In the genomic region with DNA sequence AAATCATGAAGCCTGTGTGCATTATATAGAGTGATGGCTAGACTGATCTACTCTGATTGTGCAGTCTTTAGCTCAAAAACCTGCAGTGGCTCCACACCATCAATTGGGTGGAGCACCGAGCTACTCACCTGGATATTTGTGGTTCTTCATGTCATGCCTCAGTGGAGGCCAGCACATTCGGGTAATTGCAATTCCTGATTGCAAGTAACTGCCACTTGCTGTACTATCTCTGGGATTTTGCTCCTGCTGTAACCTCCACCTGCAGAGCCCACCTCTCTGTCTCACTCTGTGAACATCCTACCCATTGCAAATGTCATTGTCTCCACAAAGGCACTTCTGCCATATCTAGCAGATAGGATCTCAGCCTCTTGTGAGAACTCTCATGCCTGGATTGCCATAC, we compare ENCODE assay signal across 21 cellular contexts. TPM values are rescaled to one million over a fixed set of nuclear protein-coding genes. Genes with fewer than 3 reads are reported as not detected.
DNase-seq lines count a peak whose midpoint lies in the region; ATAC-seq and TF ChIP-seq lines count a peak whose summit lies in the region.
"Had no signal": no experiment of that assay in that cellular context is flagged by ENCODE, and none has a peak within 500 bp of the region (broad histone marks: within the 10 kb centered on the region; RNA-seq: fewer than 3 reads in every experiment).

No MANE protein-coding gene starts in this region.

- H3K27me3 ChIP-seq in HL-60 (ENCODE audit: insufficient read depth, poor library complexity, severe bottlenecking) (no peaks in the 10 kb centered on the region), esophagus squamous epithelium (peaks cover 0 to 65% (median 0%) of the 10 kb centered on the region in 4 donors)

- H2AFZ ChIP-seq in OCI-LY7 (ENCODE audit: low read length) = no peak overlapping the region; the same call in 1 of the 2 replicates
- H2AFZ ChIP-seq: GM23248, PC-9 had no signal

- H3K79me2 ChIP-seq in OCI-LY7 (ENCODE audit: insufficient read depth, low read depth, low read length) = no peaks in the 10 kb centered on the region

- TF ChIP-seq POLR2A in esophagus squamous epithelium (IDR thresholded peaks at IDR 0.05) = no peak

- H3K4me1 Mint-ChIP-seq in activated CD4-positive, alpha-beta T cell treated with anti-CD3 and anti-CD28 coated beads, Interleukin-2, amount 10 ng/mL, durations not matched to agents 24 days and 14 days = peaks cover 57% of the 10 kb centered on the region
- H3K4me1 Mint-ChIP-seq in stimulated activated naive B cell treated with anti-CD40 and anti-IgM and Interleukin-4, amounts not matched to agents 10 μg/mL and 1 μg/mL and 100 μg/mL, for 72 hours = peaks cover 45 to 72% of the 10 kb centered on the region in 2 donors
- peaks cover 10% of the 10 kb centered on the region for H3K4me1 Mint-ChIP-seq in glutamatergic neuron (ENCODE audit: low read depth, unreplicated experiment)

- intact Hi-C loops in activated CD4-positive, alpha-beta T cell treated with anti-CD3 and anti-CD28 coated beads, Interleukin-2, amount 10 ng/mL, durations not matched to agents 24 days and 14 days (cut with micrococcal nuclease) = loop anchor here (5.0 kb wide), 1 partner anchor 57 kb away; no protein-coding TSS in a partner anchor
- intact Hi-C loops in OCI-LY7 (cut with micrococcal nuclease; ENCODE audit: unreplicated experiment) = loop anchor here (2.0 to 10.0 kb wide), 3 partner anchors 14 to 470 kb away; no protein-coding TSS in a partner anchor
- intact Hi-C loops in esophagus squamous epithelium (cut with DNase I) = no loop called here

- no peaks in the 10 kb centered on the region for H3K9me2 ChIP-seq in OCI-LY7 (ENCODE audit: insufficient read depth, low read length)

- DNase-seq in activated CD4-positive, alpha-beta T cell treated with anti-CD3 and anti-CD28 coated beads, Interleukin-2, amount 10 ng/mL, durations not matched to agents 24 days and 14 days = peak; percentile 55
- DNase-seq in activated CD4-positive, alpha-beta T cell treated with anti-CD3 and anti-CD28 coated beads, Interleukin-2, amount 50 U/mL, for 4 hours = no peak
- DNase-seq in HL-60 (ENCODE audit: low read depth in 1 of 2, low spot score in 1 of 2) (no peak), OCI-LY7 (ENCODE audit: low spot score) (peak; percentile 90), glutamatergic neuron (no peak), esophagus squamous epithelium (lab: John Stamatoyannopoulos, UW) (no peak), NCI-H1436 treated with DMSO at 0.1 percent for 48 hours (lab: John Stamatoyannopoulos, UW) (no peak)
- DNase-seq in stimulated activated naive B cell treated with anti-CD40 and anti-IgM and Interleukin-4, amounts not matched to agents 10 μg/mL and 1 μg/mL and 100 μg/mL, for 72 hours = no peak
- DNase-seq: Caco-2, GM23248, NCI-H1048, NCI-H146, NCI-H446, NCI-H748 treated with DMSO at 0.1 percent for 48 hours, PC-9, SJCRH30 had no signal

- H3K4me3 ChIP-seq in HL-60 (replicated peaks; ENCODE audit: insufficient read depth, low read length) (no peak overlapping the region), OCI-LY7 (ENCODE audit: low read depth, low read length, poor library complexity, severe bottlenecking) (peak overlapping the region; percentile 52), esophagus squamous epithelium (no peak overlapping the region)
- H3K4me3 ChIP-seq: A549, GM23248, K562, PC-9, SJCRH30 had no signal

- POLR2A ChIA-PET in OCI-LY7 (lab: Charles Lee) = interaction anchor here (0.7 to 1.6 kb wide), 3 partner anchors 13 to 35 kb away, joined by 3 to 9 read pairs (median 4); no protein-coding TSS in a partner anchor

- peaks cover 94% of the 10 kb centered on the region for H3K4me1 ChIP-seq in OCI-LY7 (ENCODE audit: insufficient read depth, low read length, poor library complexity, severe bottlenecking)
- H3K4me1 ChIP-seq in esophagus squamous epithelium = peaks cover 0 to 3% (median 0%) of the 10 kb centered on the region in 3 donors
- H3K4me1 ChIP-seq: A549, SJCRH30 had no signal

- no peak overlapping the region for H3K27ac Mint-ChIP-seq in activated CD4-positive, alpha-beta T cell treated with anti-CD3 and anti-CD28 coated beads, Interleukin-2, amount 10 ng/mL, durations not matched to agents 24 days and 14 days
- no peak overlapping the region for H3K27ac Mint-ChIP-seq in stimulated activated naive B cell treated with anti-CD40 and anti-IgM and Interleukin-4, amounts not matched to agents 10 μg/mL and 1 μg/mL and 100 μg/mL, for 72 hours
- no peak overlapping the region for H3K27ac Mint-ChIP-seq in glutamatergic neuron (ENCODE audit: unreplicated experiment)

- H4K20me1 ChIP-seq in OCI-LY7 (ENCODE audit: insufficient read depth, low read length) = no peaks in the 10 kb centered on the region

- peaks cover 20% of the 10 kb centered on the region for H3K27me3 Mint-ChIP-seq in activated CD4-positive, alpha-beta T cell treated with anti-CD3 and anti-CD28 coated beads, Interleukin-2, amount 10 ng/mL, durations not matched to agents 24 days and 14 days
- peaks cover 5 to 6% of the 10 kb centered on the region in 2 donors for H3K27me3 Mint-ChIP-seq in stimulated activated naive B cell treated with anti-CD40 and anti-IgM and Interleukin-4, amounts not matched to agents 10 μg/mL and 1 μg/mL and 100 μg/mL, for 72 hours
- H3K27me3 Mint-ChIP-seq in glutamatergic neuron (ENCODE audit: unreplicated experiment) = peaks cover 3% of the 10 kb centered on the region

- peak; percentile 33 to 38 for ATAC-seq in stimulated activated naive B cell treated with anti-CD40 and anti-IgM and Interleukin-4, amounts not matched to agents 10 μg/mL and 1 μg/mL and 100 μg/mL, for 72 hours (replicated peaks)
- ATAC-seq: A549, HCT116, K562 had no signal

- no peaks in the 10 kb centered on the region for H3K9me3 Mint-ChIP-seq in activated CD4-positive, alpha-beta T cell treated with anti-CD3 and anti-CD28 coated beads, Interleukin-2, amount 10 ng/mL, durations not matched to agents 24 days and 14 days
- H3K9me3 Mint-ChIP-seq in stimulated activated naive B cell treated with anti-CD40 and anti-IgM and Interleukin-4, amounts not matched to agents 10 μg/mL and 1 μg/mL and 100 μg/mL, for 72 hours = no peaks in the 10 kb centered on the region
- peaks cover 4% of the 10 kb centered on the region for H3K9me3 Mint-ChIP-seq in glutamatergic neuron (ENCODE audit: unreplicated experiment)
- H3K9me3 Mint-ChIP-seq: CD14-positive monocyte had no signal

- peak overlapping the region; percentile 91 for H3K27ac ChIP-seq in HL-60 (replicated peaks)
- peak overlapping the region; percentile 98 for H3K27ac ChIP-seq in OCI-LY7 (ENCODE audit: low read depth, low read length, poor library complexity, severe bottlenecking)
- no peak overlapping the region for H3K27ac ChIP-seq in esophagus squamous epithelium
- H3K27ac ChIP-seq: A549, GM23248, PC-9, SJCRH30 had no signal

- no peaks in the 10 kb centered on the region for H3K36me3 Mint-ChIP-seq in activated CD4-positive, alpha-beta T cell treated with anti-CD3 and anti-CD28 coated beads, Interleukin-2, amount 10 ng/mL, durations not matched to agents 24 days and 14 days (ENCODE audit: low read depth)
- H3K36me3 Mint-ChIP-seq in stimulated activated naive B cell treated with anti-CD40 and anti-IgM and Interleukin-4, amounts not matched to agents 10 μg/mL and 1 μg/mL and 100 μg/mL, for 72 hours = no peaks in the 10 kb centered on the region
- no peaks in the 10 kb centered on the region for H3K36me3 Mint-ChIP-seq in glutamatergic neuron (ENCODE audit: unreplicated experiment)

- H3K36me3 ChIP-seq in OCI-LY7 (ENCODE audit: insufficient read depth, low read length) = no peaks in the 10 kb centered on the region
- H3K36me3 ChIP-seq in esophagus squamous epithelium = no peaks in the 10 kb centered on the region
- H3K36me3 ChIP-seq: SJCRH30 had no signal

- 0 out of 2 replicates have a peak, but pooled peaks cover 4% of the 10 kb centered on the region for H3K9me3 ChIP-seq in OCI-LY7 (ENCODE audit: low read length)
- H3K9me3 ChIP-seq in esophagus squamous epithelium = no peaks in the 10 kb centered on the region
- H3K9me3 ChIP-seq: A549, Caco-2, SJCRH30 had no signal

- TF ChIP-seq CTCF in HL-60 (IDR thresholded peaks at IDR 0.05; ENCODE audit: insufficient read depth, low read length) = no peak
- 0 out of 2 replicates have a peak, but pooled peaks have one; percentile 22 for TF ChIP-seq CTCF in OCI-LY7 (conservative IDR thresholded peaks at IDR 0.05; ENCODE audit: low read length)
- TF ChIP-seq CTCF in glutamatergic neuron (IDR thresholded peaks at IDR 0.05; ENCODE audit: partially characterized antibody, unreplicated experiment) = no peak
- no peak for TF ChIP-seq CTCF in esophagus squamous epithelium (IDR thresholded peaks at IDR 0.05)

- H3K4me2 ChIP-seq in OCI-LY7 (ENCODE audit: low read length) = peak overlapping the region; percentile 80
- H3K4me2 ChIP-seq: A549, PC-9 had no signal

- no TSS peak for BruUV-seq in OCI-LY7 (replicated peaks; lab: Mats Ljungman, UMichigan)

- WGBS in esophagus squamous epithelium, 2 donors = 53 to 56% methylated on average over 2 of the region's 2 CpGs

- peak overlapping the region; percentile 15 for H3K4me3 Mint-ChIP-seq in activated CD4-positive, alpha-beta T cell treated with anti-CD3 and anti-CD28 coated beads, Interleukin-2, amount 10 ng/mL, durations not matched to agents 24 days and 14 days
- H3K4me3 Mint-ChIP-seq in stimulated activated naive B cell treated with anti-CD40 and anti-IgM and Interleukin-4, amounts not matched to agents 10 μg/mL and 1 μg/mL and 100 μg/mL, for 72 hours = no peak overlapping the region
- H3K4me3 Mint-ChIP-seq in glutamatergic neuron (ENCODE audit: unreplicated experiment) = no peak overlapping the region
- H3K4me3 Mint-ChIP-seq: CD14-positive monocyte had no signal

- CTCF ChIA-PET in OCI-LY7 (lab: Charles Lee; ENCODE audit: unreplicated experiment) = interaction anchor here (0.6 to 1.1 kb wide), 5 partner anchors 8 to 164 kb away, joined by 3 read pairs; no protein-coding TSS in a partner anchor

RNA-seq across cellular contexts. Expression of gene CCL1, which starts 1.7 kb away (rescaled TPM):
- 105 and 111 TPM in 2 replicates for total RNA-seq in activated CD4-positive, alpha-beta T cell treated with anti-CD3 and anti-CD28 coated beads, Interleukin-2, amount 10 ng/mL, durations not matched to agents 24 days and 14 days
- not detected in 2 replicates for total RNA-seq in OCI-LY7 (2014; rRNA removed; shearing (Covaris generic))
- not detected in 2 replicates for total RNA-seq in OCI-LY7 (2022)
- not detected for total RNA-seq in glutamatergic neuron (ENCODE audit: unreplicated experiment)
- total RNA-seq in esophagus squamous epithelium = not detected
- total RNA-seq: Caco-2, GM23248, K562, M059J, PC-9, SJCRH30 had no signal

RNA-seq across cellular contexts. Expression of gene CCL13, which starts 8.5 kb away (rescaled TPM):
- total RNA-seq in activated CD4-positive, alpha-beta T cell treated with anti-CD3 and anti-CD28 coated beads, Interleukin-2, amount 10 ng/mL, durations not matched to agents 24 days and 14 days = not detected in 2 replicates
- total RNA-seq in OCI-LY7 (2014; rRNA removed; shearing (Covaris generic)) = not detected in 2 replicates
- total RNA-seq in OCI-LY7 (2022) (not detected in 2 replicates), glutamatergic neuron (ENCODE audit: unreplicated experiment) (not detected), esophagus squamous epithelium (1 to 10 TPM in 2 of 4 donors, under 1 TPM in 1, not detected in 1; 0.57 to 1.6 (median 1.4) TPM)
- total RNA-seq: Caco-2, GM23248, K562, M059J, PC-9, SJCRH30 had no signal

RNA-seq across cellular contexts. Expression of gene CCL8, which starts 45.5 kb away (rescaled TPM):
- not detected in 2 replicates for total RNA-seq in activated CD4-positive, alpha-beta T cell treated with anti-CD3 and anti-CD28 coated beads, Interleukin-2, amount 10 ng/mL, durations not matched to agents 24 days and 14 days
- not detected in 2 replicates for total RNA-seq in OCI-LY7 (2014; rRNA removed; shearing (Covaris generic))
- total RNA-seq in OCI-LY7 (2022) (not detected in 2 replicates), glutamatergic neuron (ENCODE audit: unreplicated experiment) (not detected), esophagus squamous epithelium (under 1 TPM in 1 of 4 donors, not detected in 3; 0.26 TPM)
- total RNA-seq: Caco-2, GM23248, K562, PC-9, SJCRH30 had no signal

Comparison
In these comparisons a context has a peak if more than half of its experiments do, and no peak if none do; other contexts are left out.
1. DNase-seq: peak in activated CD4-positive, alpha-beta T cell treated with anti-CD3 and anti-CD28 coated beads, Interleukin-2, amount 10 ng/mL, durations not matched to agents 24 days and 14 days (single experiment) and OCI-LY7 (single experiment); none in activated CD4-positive, alpha-beta T cell treated with anti-CD3 and anti-CD28 coated beads, Interleukin-2, amount 50 U/mL, for 4 hours (0 of 2), HL-60 (0 of 2), stimulated activated naive B cell treated with anti-CD40 and anti-IgM and Interleukin-4, amounts not matched to agents 10 μg/mL and 1 μg/mL and 100 μg/mL, for 72 hours (single experiment), glutamatergic neuron (single experiment), esophagus squamous epithelium (single experiment) and NCI-H1436 treated with DMSO at 0.1 percent for 48 hours (single experiment).
2. H3K27ac ChIP-seq: peak in HL-60 (single experiment) and OCI-LY7 (single experiment); none in esophagus squamous epithelium (0 of 4).
3. RNA of gene CCL1, which starts 1.7 kb away (total RNA-seq): 105 to 111 TPM in activated CD4-positive, alpha-beta T cell treated with anti-CD3 and anti-CD28 coated beads, Interleukin-2, amount 10 ng/mL, durations not matched to agents 24 days and 14 days; not detected in glutamatergic neuron (single experiment), not detected in OCI-LY7 and not detected in esophagus squamous epithelium; every median in the first group is over 10 times any median in the second.